Comparison of ENCODE assay signal across 18 cellular contexts in the genomic region with DNA sequence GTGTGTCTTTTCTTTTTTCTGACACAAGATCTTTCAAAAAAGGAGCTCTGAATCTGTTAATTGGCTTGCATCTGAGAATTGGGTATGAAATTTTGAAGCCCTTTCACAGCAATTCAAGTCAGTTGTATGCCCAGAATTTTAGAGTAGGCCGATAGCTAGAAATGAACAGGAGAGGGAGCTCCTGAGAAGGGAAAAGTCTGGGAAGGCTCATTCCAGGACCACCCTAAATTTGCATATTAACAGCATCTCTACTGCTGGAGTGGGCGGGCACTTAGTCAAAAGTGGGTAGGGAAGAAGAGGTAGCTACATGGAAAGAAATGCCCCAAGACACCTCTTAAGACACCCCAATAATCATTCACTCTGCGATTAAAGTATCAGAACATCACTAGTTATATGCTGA.
DNase-seq lines count a peak whose midpoint lies in the region; ATAC-seq, FAIRE-seq and TF ChIP-seq lines count a peak whose summit lies in the region.
"Had no signal": no experiment of that assay in that cellular context is flagged by ENCODE, and none has a peak within 500 bp of the region (broad histone marks: within the 10 kb centered on the region; RNA-seq: fewer than 3 reads in every experiment).

No MANE protein-coding gene starts in this region.

- no peak overlapping the region for H3K4ac ChIP-seq in H9 (ENCODE audit: low read depth, low read length)

- no peak overlapping the region for H3K23ac ChIP-seq in H9 (ENCODE audit: insufficient read length, low read depth, low read length)

- H3K14ac ChIP-seq in H9 (ENCODE audit: insufficient read depth, low read length) = no peak overlapping the region

- H4K5ac ChIP-seq in H9 (ENCODE audit: insufficient read length, low read depth, low read length) = no peak overlapping the region

- H2AK5ac ChIP-seq in H9 (ENCODE audit: insufficient read length, low read length) = no peak overlapping the region

- no peaks in the 10 kb centered on the region for H3K36me3 Mint-ChIP-seq in H9 (ENCODE audit: insufficient read depth in 1 of 3, low read depth in 3 of 3)
- no peaks in the 10 kb centered on the region for H3K36me3 Mint-ChIP-seq in stimulated activated memory B cell treated with anti-CD40 and anti-IgM and Interleukin-4, amounts not matched to agents 10 μg/mL and 1 μg/mL and 100 μg/mL, for 72 hours
- H3K36me3 Mint-ChIP-seq: activated CD4-positive, alpha-beta memory T cell treated with anti-CD3 and anti-CD28 coated beads for 36 hours; memory B cell had no signal

- no peak overlapping the region for H4K8ac ChIP-seq in H9 (replicated peaks; ENCODE audit: insufficient read length, low read depth, low read length)

- no peak for ATAC-seq in HG02588 (IDR thresholded peaks at IDR 0.05; ENCODE audit: unreplicated experiment)
- no peak for ATAC-seq in stimulated activated memory B cell treated with anti-CD40 and anti-IgM and Interleukin-4, amounts not matched to agents 10 μg/mL and 1 μg/mL and 100 μg/mL, for 72 hours
- ATAC-seq: activated T-helper 17 cell treated with anti-CD3 and anti-CD28 coated beads, Interleukin-2, amount 50 U/mL, for 72 hours; T-helper 17 cell had no signal

- no peak overlapping the region for H3K27ac ChIP-seq in H9 (ENCODE audit: insufficient read length, low read depth, low read length)
- H3K27ac ChIP-seq: BLaER1, uterus had no signal

- H2BK12ac ChIP-seq in H9 (ENCODE audit: insufficient read length, low read depth, low read length) = no peak overlapping the region

- no peak overlapping the region for H2BK5ac ChIP-seq in H9 (ENCODE audit: insufficient read length, low read length)

- H3K9me3 ChIP-seq in BE2C (no peaks in the 10 kb centered on the region), H9 (ENCODE audit: control insufficient read depth, low read depth, low read length) (no peaks in the 10 kb centered on the region)
- H3K9me3 ChIP-seq: BLaER1, uterus had no signal

- no peak overlapping the region; a peak in 1 of 7 replicates for H3K27ac Mint-ChIP-seq in H9
- no peak overlapping the region for H3K27ac Mint-ChIP-seq in stimulated activated memory B cell treated with anti-CD40 and anti-IgM and Interleukin-4, amounts not matched to agents 10 μg/mL and 1 μg/mL and 100 μg/mL, for 72 hours
- H3K27ac Mint-ChIP-seq: activated CD4-positive, alpha-beta memory T cell treated with anti-CD3 and anti-CD28 coated beads for 36 hours; activated T-helper 17 cell treated with anti-CD3 and anti-CD28 coated beads, Interleukin-2, amount 50 U/mL, for 72 hours; memory B cell; T-helper 17 cell had no signal

- no peak overlapping the region for H3K9ac ChIP-seq in H9 (ENCODE audit: extremely low read depth, insufficient read length, low read length)
- H3K9ac ChIP-seq: BLaER1 had no signal

- no peak overlapping the region for H3K4me3 Mint-ChIP-seq in H9
- no peak overlapping the region for H3K4me3 Mint-ChIP-seq in stimulated activated memory B cell treated with anti-CD40 and anti-IgM and Interleukin-4, amounts not matched to agents 10 μg/mL and 1 μg/mL and 100 μg/mL, for 72 hours
- H3K4me3 Mint-ChIP-seq: activated CD4-positive, alpha-beta memory T cell treated with anti-CD3 and anti-CD28 coated beads for 36 hours; activated T-helper 17 cell treated with anti-CD3 and anti-CD28 coated beads, Interleukin-2, amount 50 U/mL, for 72 hours; memory B cell; T-helper 17 cell had no signal

- H3T11ph ChIP-seq in H9 (ENCODE audit: low read length) = no peak overlapping the region

- no peak overlapping the region for H3K4me2 ChIP-seq in H9 (ENCODE audit: insufficient read depth, insufficient read length, low read length)
- H3K4me2 ChIP-seq: BLaER1 had no signal

- H3K23me2 ChIP-seq in H9 (ENCODE audit: insufficient read length, low read depth, low read length, poor library complexity, severe bottlenecking) = no peaks in the 10 kb centered on the region

- H3K56ac ChIP-seq in H9 (ENCODE audit: insufficient read length, low read depth, low read length) = no peak overlapping the region

- no peak overlapping the region for H4K91ac ChIP-seq in H9 (ENCODE audit: insufficient read length, low read depth, low read length)

- no peak overlapping the region for H3K18ac ChIP-seq in H9 (ENCODE audit: insufficient read length, low read depth, low read length)

- H4K20me1 ChIP-seq in H9 (ENCODE audit: control insufficient read depth, insufficient read depth, insufficient read length) = no peaks in the 10 kb centered on the region
- H4K20me1 ChIP-seq: BLaER1 had no signal

- H2BK20ac ChIP-seq in H9 (ENCODE audit: low read depth, low read length, poor library complexity, severe bottlenecking) = no peak overlapping the region

- peaks cover 4% of the 10 kb centered on the region in 2 experiments; a peak in 2 of 4 replicates for H3K4me1 Mint-ChIP-seq in H9
- H3K4me1 Mint-ChIP-seq in stimulated activated memory B cell treated with anti-CD40 and anti-IgM and Interleukin-4, amounts not matched to agents 10 μg/mL and 1 μg/mL and 100 μg/mL, for 72 hours = no peaks in the 10 kb centered on the region
- H3K4me1 Mint-ChIP-seq: activated T-helper 17 cell treated with anti-CD3 and anti-CD28 coated beads, Interleukin-2, amount 50 U/mL, for 72 hours; memory B cell; T-helper 17 cell had no signal

- H3K4me1 ChIP-seq in BE2C = no peaks in the 10 kb centered on the region
- no peaks in the 10 kb centered on the region for H3K4me1 ChIP-seq in H9 (ENCODE audit: insufficient read depth, low read length)
- H3K4me1 ChIP-seq: BLaER1, uterus had no signal

- H2BK120ac ChIP-seq in H9 (ENCODE audit: low read depth, low read length, poor library complexity, severe bottlenecking) = no peak overlapping the region

- TF ChIP-seq CTCF in BE2C (IDR thresholded peaks at IDR 0.05; ENCODE audit: low read depth, low read length) (peak; percentile 64), H9 (conservative IDR thresholded peaks at IDR 0.05) (peak; percentile 78), fibroblast of pulmonary artery (IDR thresholded peaks at IDR 0.05; ENCODE audit: low read length, missing control alignments) (peak; percentile 2)

- H3K79me2 ChIP-seq in H9 (ENCODE audit: insufficient read depth, low read length) = no peaks in the 10 kb centered on the region

- H3K27me3 Mint-ChIP-seq in H9 (ENCODE audit: low read depth) = no peaks in the 10 kb centered on the region
- H3K27me3 Mint-ChIP-seq in stimulated activated memory B cell treated with anti-CD40 and anti-IgM and Interleukin-4, amounts not matched to agents 10 μg/mL and 1 μg/mL and 100 μg/mL, for 72 hours = no peaks in the 10 kb centered on the region
- H3K27me3 Mint-ChIP-seq: activated CD4-positive, alpha-beta memory T cell treated with anti-CD3 and anti-CD28 coated beads for 36 hours; activated T-helper 17 cell treated with anti-CD3 and anti-CD28 coated beads, Interleukin-2, amount 50 U/mL, for 72 hours; memory B cell; T-helper 17 cell had no signal

- WGBS in H9 (ENCODE audit: extremely low coverage, insufficient read length, low lambda C conversion rate) = no CpG with 5 or more reads among the region's 3 CpGs

- DNase-seq in BE2C (peak; percentile 19), H9 (peak; percentile 49), RKO (ENCODE audit: low spot score) (peak; percentile 12), fibroblast of pulmonary artery (ENCODE audit: low read depth) (no peak), RCC 7860 (ENCODE audit: low spot score) (no peak), ecto neural progenitor cell (ENCODE audit: low spot score) (no peak)
- DNase-seq: activated CD4-positive, alpha-beta memory T cell treated with anti-CD3 and anti-CD28 coated beads for 36 hours; dermis blood vessel endothelial cell; KG1; NCI-H2107; stimulated activated naive CD4-positive, alpha-beta T cell; T-helper 17 cell; uterus had no signal

- FAIRE-seq in RCC 7860 (lab: Jason Lieb, UNC) = no peak

- no peaks in the 10 kb centered on the region for H3K9me3 Mint-ChIP-seq in H9
- peaks cover 3% of the 10 kb centered on the region for H3K9me3 Mint-ChIP-seq in stimulated activated memory B cell treated with anti-CD40 and anti-IgM and Interleukin-4, amounts not matched to agents 10 μg/mL and 1 μg/mL and 100 μg/mL, for 72 hours
- H3K9me3 Mint-ChIP-seq: activated T-helper 17 cell treated with anti-CD3 and anti-CD28 coated beads, Interleukin-2, amount 50 U/mL, for 72 hours; memory B cell had no signal

- no peaks in the 10 kb centered on the region for H3K27me3 ChIP-seq in BE2C
- no peaks in the 10 kb centered on the region for H3K27me3 ChIP-seq in H9 (ENCODE audit: insufficient read depth, low read length)
- H3K27me3 ChIP-seq: BLaER1, uterus had no signal

- H2AFZ ChIP-seq in H9 (ENCODE audit: low read length) = no peak overlapping the region

- H3K79me1 ChIP-seq in H9 (ENCODE audit: insufficient read depth, low read depth, low read length, poor library complexity, severe bottlenecking) = no peaks in the 10 kb centered on the region

- H2BK15ac ChIP-seq in H9 (ENCODE audit: low read depth, low read length) = no peak overlapping the region

- no peaks in the 10 kb centered on the region for H3K36me3 ChIP-seq in BE2C
- H3K36me3 ChIP-seq: BLaER1, uterus had no signal

- H3K4me3 ChIP-seq in BE2C (ENCODE audit: low read depth, low read length) (no peak overlapping the region), fibroblast of pulmonary artery (replicated peaks; ENCODE audit: low read depth, low read length) (no peak overlapping the region)
- H3K4me3 ChIP-seq: BLaER1, uterus had no signal

Comparison
In these comparisons a context has a peak if more than half of its experiments do, and no peak if none do; other contexts are left out.
1. DNase-seq: peak in BE2C (single experiment), H9 (single experiment) and RKO (single experiment); none in fibroblast of pulmonary artery (single experiment), RCC 7860 (single experiment) and ecto neural progenitor cell (single experiment).
2. CTCF ChIP-seq: peak in every context shown above with its lines; median percentile 78 in H9; 64 in BE2C; 2 in fibroblast of pulmonary artery.